In the genomic region with DNA sequence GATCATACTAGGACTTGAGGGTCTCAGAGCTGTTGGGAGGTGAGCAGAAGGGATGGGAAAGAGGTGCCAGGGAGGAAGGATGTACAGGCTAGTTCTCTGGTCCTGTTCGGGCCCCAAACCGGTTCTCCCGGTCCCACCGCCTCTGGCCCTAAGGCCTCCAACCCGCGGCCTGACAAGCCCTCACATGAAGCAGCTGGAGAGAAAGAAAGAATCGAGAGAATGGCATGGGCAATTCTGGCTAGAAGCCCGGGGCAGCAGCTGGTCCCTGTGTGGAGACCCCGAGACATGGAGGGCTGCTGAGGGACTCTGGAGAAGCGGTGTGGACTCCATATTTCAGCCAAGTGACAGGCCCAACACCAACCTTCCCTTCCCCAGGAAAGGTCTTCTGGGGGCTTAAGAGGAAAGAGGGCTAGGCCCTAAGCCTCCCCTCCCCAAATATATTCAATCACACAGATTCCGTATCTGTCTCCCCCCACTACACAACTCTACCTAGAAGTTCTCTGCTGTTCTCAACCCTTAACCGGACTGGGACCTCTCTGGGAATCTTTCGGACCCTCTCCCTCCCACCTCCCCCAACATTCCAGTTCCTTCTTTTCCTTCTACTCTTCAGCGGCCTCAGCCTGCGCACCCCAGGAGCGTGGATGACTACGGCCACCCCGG, we compare ENCODE assay signal across 8 cellular contexts. TPM values are rescaled to one million over a fixed set of nuclear protein-coding genes. Genes with fewer than 3 reads are reported as not detected.
A peak's percentile ranks its signal among the peaks of the same experiment; 100 is the strongest.
DNase-seq lines count a peak whose midpoint lies in the region; ATAC-seq and TF ChIP-seq lines count a peak whose summit lies in the region.

No MANE protein-coding gene starts in this region.

- H4K20me1 ChIP-seq in Loucy (ENCODE audit: insufficient read depth, low read length, poor library complexity, severe bottlenecking): peaks cover 46% of the 10 kb centered on the region

- DNase-seq in DMS153 treated with DMSO at 0.1 percent for 48 hours (lab: John Stamatoyannopoulos, UW; ENCODE audit: unreplicated experiment) (peak; percentile 27), left cardiac atrium (peak; percentile 37), retina (peak; percentile 77), cortex of kidney (lab: John Stamatoyannopoulos, UW) (no peak)
- no peak for DNase-seq in activated T-helper 1 cell treated with anti-CD3 and anti-CD28 coated beads, Interleukin-12 subunit alpha, Interleukin-12 subunit beta, Interleukin-2, Interleukin-4 antibody, amounts not matched to agents 30 ng/mL and 10 ng/mL and 1 ng/mL, durations not matched to agents 14 hours and 24 hours and 36 hours (ENCODE audit: low spot score)
- DNase-seq in activated CD4-positive, alpha-beta T cell treated with anti-CD3 and anti-CD28 coated beads for 48 hours: no peak

- H2AFZ ChIP-seq in Loucy (ENCODE audit: low read length): peak overlapping the region; percentile 51; the same call in 1 of the 2 replicates

- peak overlapping the region; percentile 95 for H3K4me3 Mint-ChIP-seq in activated T-helper 1 cell treated with anti-CD3 and anti-CD28 coated beads, Interleukin-12 subunit alpha, Interleukin-12 subunit beta, Interleukin-2, Interleukin-4 antibody, amounts not matched to agents 30 ng/mL and 10 ng/mL and 1 ng/mL, durations not matched to agents 14 hours and 24 hours and 36 hours

- H3K4me2 ChIP-seq in Loucy (ENCODE audit: low read depth, low read length, poor library complexity, severe bottlenecking): peak overlapping the region; percentile 99

- H3K9me3 Mint-ChIP-seq in activated T-helper 1 cell treated with anti-CD3 and anti-CD28 coated beads, Interleukin-12 subunit alpha, Interleukin-12 subunit beta, Interleukin-2, Interleukin-4 antibody, amounts not matched to agents 30 ng/mL and 10 ng/mL and 1 ng/mL, durations not matched to agents 14 hours and 24 hours and 36 hours: no peaks in the 10 kb centered on the region

- peaks cover 20% of the 10 kb centered on the region; the same call in 1 of the 2 replicates for H3K36me3 ChIP-seq in Loucy (ENCODE audit: insufficient read depth, low read length)

- H3K27me3 Mint-ChIP-seq in activated T-helper 1 cell treated with anti-CD3 and anti-CD28 coated beads, Interleukin-12 subunit alpha, Interleukin-12 subunit beta, Interleukin-2, Interleukin-4 antibody, amounts not matched to agents 30 ng/mL and 10 ng/mL and 1 ng/mL, durations not matched to agents 14 hours and 24 hours and 36 hours (ENCODE audit: insufficient read depth): no peaks in the 10 kb centered on the region

- no peaks in the 10 kb centered on the region for H3K9me2 ChIP-seq in Loucy (replicated peaks; ENCODE audit: low read depth, low read length)

- peaks cover 48% of the 10 kb centered on the region for H3K36me3 Mint-ChIP-seq in activated T-helper 1 cell treated with anti-CD3 and anti-CD28 coated beads, Interleukin-12 subunit alpha, Interleukin-12 subunit beta, Interleukin-2, Interleukin-4 antibody, amounts not matched to agents 30 ng/mL and 10 ng/mL and 1 ng/mL, durations not matched to agents 14 hours and 24 hours and 36 hours (ENCODE audit: low read depth)

- peak overlapping the region; percentile 90 for H3K9ac ChIP-seq in Loucy (ENCODE audit: low read depth, low read length, poor library complexity, severe bottlenecking)

- H3K79me2 ChIP-seq in Loucy (ENCODE audit: insufficient read depth, low read length): peaks cover 97% of the 10 kb centered on the region

- H3K9me3 ChIP-seq in Loucy (ENCODE audit: insufficient read depth, low read depth, low read length): no peaks in the 10 kb centered on the region

- no peaks in the 10 kb centered on the region for H3F3A ChIP-seq in Loucy (ENCODE audit: low read depth)

- peaks cover 67% of the 10 kb centered on the region for H3K4me1 Mint-ChIP-seq in activated T-helper 1 cell treated with anti-CD3 and anti-CD28 coated beads, Interleukin-12 subunit alpha, Interleukin-12 subunit beta, Interleukin-2, Interleukin-4 antibody, amounts not matched to agents 30 ng/mL and 10 ng/mL and 1 ng/mL, durations not matched to agents 14 hours and 24 hours and 36 hours (ENCODE audit: low read depth)

- TF ChIP-seq CTCF in Loucy (conservative IDR thresholded peaks at IDR 0.05; ENCODE audit: low read length): no peak

- peak; percentile 1 to 5 for ATAC-seq in left cardiac atrium
- ATAC-seq in HG03095 (IDR thresholded peaks at IDR 0.05; ENCODE audit: unreplicated experiment): no peak

- intact Hi-C loops in activated T-helper 1 cell treated with anti-CD3 and anti-CD28 coated beads, Interleukin-12 subunit alpha, Interleukin-12 subunit beta, Interleukin-2, Interleukin-4 antibody, amounts not matched to agents 30 ng/mL and 10 ng/mL and 1 ng/mL, durations not matched to agents 14 hours and 24 hours and 36 hours (cut with micrococcal nuclease): loop anchor here (1.0 to 5.0 kb wide), 9 partner anchors 11 to 497 kb away; partner anchors contain the start of genes ENSA, GABPB2, PI4KB and RFX5
- intact Hi-C loops in left cardiac atrium (cut with DNase I): loop anchor here in 1 of 2 donors (10.0 kb wide), 1 partner anchor 54 kb away; the partner anchor contains the start of genes MINDY1 and PRUNE1

- H3K27me3 ChIP-seq in Loucy (ENCODE audit: insufficient read depth, low read length, poor library complexity, severe bottlenecking): no peaks in the 10 kb centered on the region

- H3K27ac Mint-ChIP-seq in activated T-helper 1 cell treated with anti-CD3 and anti-CD28 coated beads, Interleukin-12 subunit alpha, Interleukin-12 subunit beta, Interleukin-2, Interleukin-4 antibody, amounts not matched to agents 30 ng/mL and 10 ng/mL and 1 ng/mL, durations not matched to agents 14 hours and 24 hours and 36 hours: peak overlapping the region; percentile 97

- peak overlapping the region; percentile 79 for H3K4me3 ChIP-seq in Loucy (ENCODE audit: low read length, poor library complexity, severe bottlenecking)

- peaks cover 54% of the 10 kb centered on the region for H3K4me1 ChIP-seq in Loucy (ENCODE audit: insufficient read depth, low read length, poor library complexity, severe bottlenecking)

RNA-seq across cellular contexts. Expression of gene CDC42SE1, which starts 0.6 kb away (rescaled TPM):
- total RNA-seq in activated T-helper 1 cell treated with anti-CD3 and anti-CD28 coated beads, Interleukin-12 subunit alpha, Interleukin-12 subunit beta, Interleukin-2, Interleukin-4 antibody, amounts not matched to agents 30 ng/mL and 10 ng/mL and 1 ng/mL, durations not matched to agents 14 hours and 24 hours and 36 hours: 216 and 219 TPM in 2 replicates
- 10 to 100 TPM; 36.5 to 55.3 TPM for total RNA-seq in left cardiac atrium

RNA-seq across cellular contexts. Expression of gene MLLT11, which starts 1.4 kb away (rescaled TPM):
- 3.5 and 3.7 TPM in 2 replicates for total RNA-seq in activated T-helper 1 cell treated with anti-CD3 and anti-CD28 coated beads, Interleukin-12 subunit alpha, Interleukin-12 subunit beta, Interleukin-2, Interleukin-4 antibody, amounts not matched to agents 30 ng/mL and 10 ng/mL and 1 ng/mL, durations not matched to agents 14 hours and 24 hours and 36 hours
- total RNA-seq in left cardiac atrium: 1 to 10 TPM; 2.0 to 2.7 TPM

RNA-seq across cellular contexts. Expression of gene C1orf56, which starts 11.3 kb away (rescaled TPM):
- total RNA-seq in activated T-helper 1 cell treated with anti-CD3 and anti-CD28 coated beads, Interleukin-12 subunit alpha, Interleukin-12 subunit beta, Interleukin-2, Interleukin-4 antibody, amounts not matched to agents 30 ng/mL and 10 ng/mL and 1 ng/mL, durations not matched to agents 14 hours and 24 hours and 36 hours: 1.6 and 1.7 TPM in 2 replicates
- total RNA-seq in left cardiac atrium: 1 to 10 TPM; 4.8 to 6.5 TPM

RNA-seq across cellular contexts. Expression of gene GABPB2, which starts 11.7 kb away (rescaled TPM):
- total RNA-seq in activated T-helper 1 cell treated with anti-CD3 and anti-CD28 coated beads, Interleukin-12 subunit alpha, Interleukin-12 subunit beta, Interleukin-2, Interleukin-4 antibody, amounts not matched to agents 30 ng/mL and 10 ng/mL and 1 ng/mL, durations not matched to agents 14 hours and 24 hours and 36 hours: 19.4 and 21.5 TPM in 2 replicates
- total RNA-seq in left cardiac atrium: 10 to 100 TPM; 13.4 to 15.6 TPM

RNA-seq across cellular contexts. Expression of gene BNIPL, which starts 22.4 kb away (rescaled TPM):
- total RNA-seq in activated T-helper 1 cell treated with anti-CD3 and anti-CD28 coated beads, Interleukin-12 subunit alpha, Interleukin-12 subunit beta, Interleukin-2, Interleukin-4 antibody, amounts not matched to agents 30 ng/mL and 10 ng/mL and 1 ng/mL, durations not matched to agents 14 hours and 24 hours and 36 hours: 0.70 and 0.73 TPM in 2 replicates
- total RNA-seq in left cardiac atrium: under 1 TPM; 0.15 to 0.16 TPM

Comparison
In these comparisons a context has a peak if more than half of its experiments do, and no peak if none do; other contexts are left out.
1. DNase-seq: peak in DMS153 treated with DMSO at 0.1 percent for 48 hours (single experiment), left cardiac atrium (single experiment) and retina (single experiment); none in activated T-helper 1 cell treated with anti-CD3 and anti-CD28 coated beads, Interleukin-12 subunit alpha, Interleukin-12 subunit beta, Interleukin-2, Interleukin-4 antibody, amounts not matched to agents 30 ng/mL and 10 ng/mL and 1 ng/mL, durations not matched to agents 14 hours and 24 hours and 36 hours (single experiment), cortex of kidney (single experiment) and activated CD4-positive, alpha-beta T cell treated with anti-CD3 and anti-CD28 coated beads for 48 hours (single experiment).